1 cellular context compared by ENCODE assay signal in the genomic region with DNA sequence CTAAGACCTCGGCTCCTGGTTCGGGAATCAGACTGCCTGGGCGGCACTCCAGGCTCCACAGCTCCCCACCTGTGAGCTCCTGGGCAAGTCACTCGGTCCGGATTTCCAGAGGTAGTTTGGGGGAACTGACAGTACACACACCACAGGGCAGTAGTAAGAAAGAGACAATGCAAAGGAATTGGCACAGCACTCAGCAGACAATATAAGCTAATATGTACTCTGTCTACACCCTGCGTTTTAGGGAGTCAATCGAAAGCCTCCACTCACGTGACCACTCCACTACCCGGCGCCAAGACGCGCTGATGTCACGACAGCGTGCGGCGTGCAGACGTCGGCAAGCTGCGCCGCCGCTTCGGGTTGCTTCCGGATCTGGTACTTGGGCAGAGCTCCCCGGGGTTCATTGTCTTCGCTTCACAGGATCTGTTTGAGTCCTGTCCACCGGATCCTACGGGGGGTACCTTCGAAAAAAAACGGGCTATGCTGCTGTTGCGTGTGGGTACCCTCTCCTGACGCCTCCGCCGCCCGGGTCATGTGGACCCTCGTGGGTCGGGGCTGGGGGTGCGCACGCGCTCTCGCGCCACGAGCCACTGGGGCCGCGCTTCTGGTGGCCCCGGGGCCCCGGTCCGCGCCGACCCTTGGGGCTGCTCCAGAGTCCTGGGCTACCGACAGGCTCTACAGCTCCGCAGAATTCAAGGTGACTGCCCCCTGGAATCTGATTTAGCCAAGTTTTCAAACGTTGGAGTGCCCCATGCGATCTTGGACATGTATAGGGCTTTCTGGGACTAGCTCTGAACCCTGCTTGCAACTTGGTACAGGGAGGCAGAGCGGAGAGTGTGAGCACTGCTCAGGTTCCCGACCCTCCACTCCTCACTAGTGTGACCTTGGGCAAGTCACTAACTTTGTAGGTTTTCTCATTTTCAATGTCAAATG.
TF ChIP-seq lines count a peak whose summit lies in the region.

A gene with protein sequence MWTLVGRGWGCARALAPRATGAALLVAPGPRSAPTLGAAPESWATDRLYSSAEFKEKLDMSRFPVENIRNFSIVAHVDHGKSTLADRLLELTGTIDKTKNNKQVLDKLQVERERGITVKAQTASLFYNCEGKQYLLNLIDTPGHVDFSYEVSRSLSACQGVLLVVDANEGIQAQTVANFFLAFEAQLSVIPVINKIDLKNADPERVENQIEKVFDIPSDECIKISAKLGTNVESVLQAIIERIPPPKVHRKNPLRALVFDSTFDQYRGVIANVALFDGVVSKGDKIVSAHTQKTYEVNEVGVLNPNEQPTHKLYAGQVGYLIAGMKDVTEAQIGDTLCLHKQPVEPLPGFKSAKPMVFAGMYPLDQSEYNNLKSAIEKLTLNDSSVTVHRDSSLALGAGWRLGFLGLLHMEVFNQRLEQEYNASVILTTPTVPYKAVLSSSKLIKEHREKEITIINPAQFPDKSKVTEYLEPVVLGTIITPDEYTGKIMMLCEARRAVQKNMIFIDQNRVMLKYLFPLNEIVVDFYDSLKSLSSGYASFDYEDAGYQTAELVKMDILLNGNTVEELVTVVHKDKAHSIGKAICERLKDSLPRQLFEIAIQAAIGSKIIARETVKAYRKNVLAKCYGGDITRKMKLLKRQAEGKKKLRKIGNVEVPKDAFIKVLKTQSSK (plus strand): TSS at position 327 of the 930 bp plus-strand sequence. CDS start 203 bp downstream, at position 530.

TF ChIP-seq in HepG2, 621 proteins besides CTCF, POLR2A, EP300 and RAD21 (continued from another document):
- TF ChIP-seq, protein P1, sequence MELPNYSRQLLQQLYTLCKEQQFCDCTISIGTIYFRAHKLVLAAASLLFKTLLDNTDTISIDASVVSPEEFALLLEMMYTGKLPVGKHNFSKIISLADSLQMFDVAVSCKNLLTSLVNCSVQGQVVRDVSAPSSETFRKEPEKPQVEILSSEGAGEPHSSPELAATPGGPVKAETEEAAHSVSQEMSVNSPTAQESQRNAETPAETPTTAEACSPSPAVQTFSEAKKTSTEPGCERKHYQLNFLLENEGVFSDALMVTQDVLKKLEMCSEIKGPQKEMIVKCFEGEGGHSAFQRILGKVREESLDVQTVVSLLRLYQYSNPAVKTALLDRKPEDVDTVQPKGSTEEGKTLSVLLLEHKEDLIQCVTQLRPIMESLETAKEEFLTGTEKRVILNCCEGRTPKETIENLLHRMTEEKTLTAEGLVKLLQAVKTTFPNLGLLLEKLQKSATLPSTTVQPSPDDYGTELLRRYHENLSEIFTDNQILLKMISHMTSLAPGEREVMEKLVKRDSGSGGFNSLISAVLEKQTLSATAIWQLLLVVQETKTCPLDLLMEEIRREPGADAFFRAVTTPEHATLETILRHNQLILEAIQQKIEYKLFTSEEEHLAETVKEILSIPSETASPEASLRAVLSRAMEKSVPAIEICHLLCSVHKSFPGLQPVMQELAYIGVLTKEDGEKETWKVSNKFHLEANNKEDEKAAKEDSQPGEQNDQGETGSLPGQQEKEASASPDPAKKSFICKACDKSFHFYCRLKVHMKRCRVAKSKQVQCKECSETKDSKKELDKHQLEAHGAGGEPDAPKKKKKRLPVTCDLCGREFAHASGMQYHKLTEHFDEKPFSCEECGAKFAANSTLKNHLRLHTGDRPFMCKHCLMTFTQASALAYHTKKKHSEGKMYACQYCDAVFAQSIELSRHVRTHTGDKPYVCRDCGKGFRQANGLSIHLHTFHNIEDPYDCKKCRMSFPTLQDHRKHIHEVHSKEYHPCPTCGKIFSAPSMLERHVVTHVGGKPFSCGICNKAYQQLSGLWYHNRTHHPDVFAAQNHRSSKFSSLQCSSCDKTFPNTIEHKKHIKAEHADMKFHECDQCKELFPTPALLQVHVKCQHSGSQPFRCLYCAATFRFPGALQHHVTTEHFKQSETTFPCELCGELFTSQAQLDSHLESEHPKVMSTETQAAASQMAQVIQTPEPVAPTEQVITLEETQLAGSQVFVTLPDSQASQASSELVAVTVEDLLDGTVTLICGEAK (IDR thresholded peaks at IDR 0.05): no peak
- TF ChIP-seq, protein P1 (CRISPR knock-in tag; IDR thresholded peaks at IDR 0.05): peak; percentile 68; the same call in 1 of the 2 replicates
- no peak for TF ChIP-seq IKZF4 (CRISPR knock-in tag; IDR thresholded peaks at IDR 0.05; ENCODE audit: borderline replicate concordance, low read depth, not compliant biosample characterization)
- no peak for TF ChIP-seq NFE2 (CRISPR knock-in tag; IDR thresholded peaks at IDR 0.05)
- TF ChIP-seq, protein P2, sequence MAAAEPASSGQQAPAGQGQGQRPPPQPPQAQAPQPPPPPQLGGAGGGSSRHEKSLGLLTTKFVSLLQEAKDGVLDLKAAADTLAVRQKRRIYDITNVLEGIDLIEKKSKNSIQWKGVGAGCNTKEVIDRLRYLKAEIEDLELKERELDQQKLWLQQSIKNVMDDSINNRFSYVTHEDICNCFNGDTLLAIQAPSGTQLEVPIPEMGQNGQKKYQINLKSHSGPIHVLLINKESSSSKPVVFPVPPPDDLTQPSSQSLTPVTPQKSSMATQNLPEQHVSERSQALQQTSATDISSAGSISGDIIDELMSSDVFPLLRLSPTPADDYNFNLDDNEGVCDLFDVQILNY (CRISPR knock-in tag; conservative IDR thresholded peaks at IDR 0.05): no peak
- no peak for TF ChIP-seq AKAP8 (CRISPR knock-in tag; IDR thresholded peaks at IDR 0.05)
- peak; percentile 49; the same call in 1 of the 2 replicates for TF ChIP-seq ZNF772 (CRISPR knock-in tag; IDR thresholded peaks at IDR 0.05)
- TF ChIP-seq ZNF563 (CRISPR knock-in tag; IDR thresholded peaks at IDR 0.05): peak; percentile 88
- no peak for TF ChIP-seq NFIB (CRISPR knock-in tag; IDR thresholded peaks at IDR 0.05; ENCODE audit: borderline replicate concordance)
- TF ChIP-seq, protein P3, sequence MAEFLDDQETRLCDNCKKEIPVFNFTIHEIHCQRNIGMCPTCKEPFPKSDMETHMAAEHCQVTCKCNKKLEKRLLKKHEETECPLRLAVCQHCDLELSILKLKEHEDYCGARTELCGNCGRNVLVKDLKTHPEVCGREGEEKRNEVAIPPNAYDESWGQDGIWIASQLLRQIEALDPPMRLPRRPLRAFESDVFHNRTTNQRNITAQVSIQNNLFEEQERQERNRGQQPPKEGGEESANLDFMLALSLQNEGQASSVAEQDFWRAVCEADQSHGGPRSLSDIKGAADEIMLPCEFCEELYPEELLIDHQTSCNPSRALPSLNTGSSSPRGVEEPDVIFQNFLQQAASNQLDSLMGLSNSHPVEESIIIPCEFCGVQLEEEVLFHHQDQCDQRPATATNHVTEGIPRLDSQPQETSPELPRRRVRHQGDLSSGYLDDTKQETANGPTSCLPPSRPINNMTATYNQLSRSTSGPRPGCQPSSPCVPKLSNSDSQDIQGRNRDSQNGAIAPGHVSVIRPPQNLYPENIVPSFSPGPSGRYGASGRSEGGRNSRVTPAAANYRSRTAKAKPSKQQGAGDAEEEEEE (CRISPR knock-in tag; IDR thresholded peaks at IDR 0.05; ENCODE audit: borderline replicate concordance): no peak; the same call in 1 of the 2 replicates
- no peak for TF ChIP-seq SP5 (CRISPR knock-in tag; IDR thresholded peaks at IDR 0.05; ENCODE audit: borderline replicate concordance, low read depth)
- TF ChIP-seq, protein P4, sequence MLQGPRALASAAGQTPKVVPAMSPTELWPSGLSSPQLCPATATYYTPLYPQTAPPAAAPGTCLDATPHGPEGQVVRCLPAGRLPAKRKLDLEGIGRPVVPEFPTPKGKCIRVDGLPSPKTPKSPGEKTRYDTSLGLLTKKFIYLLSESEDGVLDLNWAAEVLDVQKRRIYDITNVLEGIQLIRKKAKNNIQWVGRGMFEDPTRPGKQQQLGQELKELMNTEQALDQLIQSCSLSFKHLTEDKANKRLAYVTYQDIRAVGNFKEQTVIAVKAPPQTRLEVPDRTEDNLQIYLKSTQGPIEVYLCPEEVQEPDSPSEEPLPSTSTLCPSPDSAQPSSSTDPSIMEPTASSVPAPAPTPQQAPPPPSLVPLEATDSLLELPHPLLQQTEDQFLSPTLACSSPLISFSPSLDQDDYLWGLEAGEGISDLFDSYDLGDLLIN (CRISPR knock-in tag; IDR thresholded peaks at IDR 0.05; ENCODE audit: borderline replicate concordance): no peak
- 0 out of 2 replicates have a peak, but pooled peaks have one; percentile 45 for TF ChIP-seq ZNF335 (CRISPR knock-in tag; IDR thresholded peaks at IDR 0.05)
- TF ChIP-seq ZMYM3 (CRISPR knock-in tag; IDR thresholded peaks at IDR 0.05): no peak
- TF ChIP-seq KLF13 (CRISPR knock-in tag; IDR thresholded peaks at IDR 0.05): no peak
- TF ChIP-seq HOXA9 (CRISPR knock-in tag; IDR thresholded peaks at IDR 0.05; ENCODE audit: borderline replicate concordance): no peak
- TF ChIP-seq NCOR1 (IDR thresholded peaks at IDR 0.05; ENCODE audit: borderline replicate concordance, low read length): no peak
- TF ChIP-seq JUND (CRISPR knock-in tag; IDR thresholded peaks at IDR 0.05): 0 out of 2 replicates have a peak, but pooled peaks have one; percentile 32
- no peak for TF ChIP-seq YY1 (IDR thresholded peaks at IDR 0.05; ENCODE audit: insufficient read depth, insufficient replicate concordance, low read depth, low read length)
